8 cellular contexts compared by ENCODE assay signal in the genomic region with DNA sequence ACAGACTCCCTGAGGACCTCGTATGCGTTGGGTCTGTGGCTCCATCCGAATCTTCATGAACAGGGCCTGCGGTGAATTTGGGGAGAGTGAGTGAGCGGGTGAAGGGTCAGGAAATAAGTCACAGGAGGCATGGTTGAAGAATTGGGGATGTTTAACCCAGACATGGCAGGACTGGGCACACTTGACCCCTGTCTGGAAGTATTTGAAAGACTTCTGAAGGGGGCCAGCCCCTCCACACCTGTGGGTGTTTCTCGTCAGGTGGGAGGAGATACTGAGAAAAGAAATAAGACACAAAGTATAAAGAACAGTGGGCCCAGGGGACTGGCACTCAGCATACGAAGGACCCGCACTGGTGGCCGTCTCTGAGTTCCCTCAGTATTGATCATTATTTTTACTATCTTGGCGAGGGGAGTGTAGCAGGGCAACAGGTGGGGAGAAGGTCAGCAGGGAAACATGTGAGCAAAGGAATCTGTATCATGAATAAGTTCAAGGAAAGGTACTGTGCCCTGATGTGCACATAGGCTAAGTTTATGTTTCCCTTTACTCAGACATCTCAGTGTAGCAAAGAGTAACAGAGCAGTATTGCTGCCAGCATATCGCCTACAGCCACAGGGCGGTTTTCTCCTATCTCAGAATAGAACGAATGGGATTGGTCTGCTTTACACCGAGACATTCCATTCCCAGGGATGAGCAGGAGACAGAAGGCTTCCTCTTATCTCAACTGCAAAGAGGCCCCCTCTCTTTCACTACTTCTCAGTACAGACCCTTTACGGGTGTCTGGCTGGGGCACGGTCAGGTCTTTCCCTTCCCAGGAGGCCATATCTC. TPM values are rescaled to one million over a fixed set of nuclear protein-coding genes. Genes with fewer than 3 reads are reported as not detected.
DNase-seq lines count a peak whose midpoint lies in the region; ATAC-seq and TF ChIP-seq lines count a peak whose summit lies in the region.

No MANE protein-coding gene starts in this region.

- intact Hi-C loops in breast epithelium (cut with DNase I; ENCODE audit: low total_unique reads): loop anchor here (5.0 kb wide), 1 partner anchor 38 kb away; the partner anchor contains the start of gene PFKFB3

- H3K4me1 ChIP-seq in breast epithelium: peaks cover 4 to 12% of the 10 kb centered on the region in 2 donors
- peaks cover 9% of the 10 kb centered on the region for H3K4me1 ChIP-seq in mucosa of stomach (ENCODE audit: control insufficient read depth, insufficient read depth, low read length)

- TF ChIP-seq POLR2A in breast epithelium (IDR thresholded peaks at IDR 0.05): no peak

- H3K27me3 ChIP-seq in breast epithelium (no peaks in the 10 kb centered on the region), mucosa of stomach (ENCODE audit: control insufficient read depth, insufficient read depth, low read length) (no peaks in the 10 kb centered on the region)

- peak overlapping the region; percentile 74 for H3K4me3 ChIP-seq in AG09309 (ENCODE audit: control insufficient read depth, low read depth, low read length)
- peak overlapping the region; percentile 59 to 92 (median 70) for H3K4me3 ChIP-seq in breast epithelium
- peak overlapping the region; percentile 79 for H3K4me3 ChIP-seq in mucosa of stomach (ENCODE audit: low read length)

- TF ChIP-seq CTCF in AG09309 (IDR thresholded peaks at IDR 0.05; ENCODE audit: control insufficient read depth, insufficient read depth, low read depth, low read length, missing control alignments): no peak
- TF ChIP-seq CTCF in breast epithelium (IDR thresholded peaks at IDR 0.05): no peak

- H3K9ac ChIP-seq in mucosa of stomach (ENCODE audit: low read length): peak overlapping the region; percentile 95

- ATAC-seq in HG03196 (IDR thresholded peaks at IDR 0.05; ENCODE audit: unreplicated experiment) (no peak), HG02840 (IDR thresholded peaks at IDR 0.05; ENCODE audit: low FRiP score, unreplicated experiment) (no peak), GM19452 (IDR thresholded peaks at IDR 0.05; ENCODE audit: unreplicated experiment) (no peak)

- DNase-seq in AG09309 (ENCODE audit: low read depth) (no peak), HUDEP-2 (lab: John Stamatoyannopoulos, UW; ENCODE audit: unreplicated experiment in 76 of 76) (peak in 52 of 76 experiments; percentile 7 to 67 (median 36)), breast epithelium (ENCODE audit: low spot score in 2 of 2) (no peak), NCI-H2029 treated with DMSO at 0.1 percent for 48 hours (lab: John Stamatoyannopoulos, UW) (no peak)

- H3K36me3 ChIP-seq in breast epithelium (no peaks in the 10 kb centered on the region), mucosa of stomach (ENCODE audit: control insufficient read depth, insufficient read depth, low read length) (no peaks in the 10 kb centered on the region)

- H3K9me3 ChIP-seq in breast epithelium (no peaks in the 10 kb centered on the region), mucosa of stomach (ENCODE audit: control insufficient read depth, low read length) (no peaks in the 10 kb centered on the region)

- peak overlapping the region; percentile 94 to 98 for H3K27ac ChIP-seq in breast epithelium

RNA-seq across cellular contexts. Expression of gene PFKFB3, which starts 38.2 kb away (rescaled TPM):
- total RNA-seq in breast epithelium: 100 to 1,000 TPM in 2 of 3 donors, 10 to 100 TPM in 1; 94.8 to 240 (median 144) TPM

Comparison
In these comparisons a context has a peak if more than half of its experiments do, and no peak if none do; other contexts are left out.
1. DNase-seq: peak in HUDEP-2 (52 of 76); none in AG09309 (single experiment), breast epithelium (0 of 2) and NCI-H2029 treated with DMSO at 0.1 percent for 48 hours (single experiment).
2. Peak in every context shown above with its lines, with median percentiles within 50 percentile points of each other: H3K4me3 ChIP-seq.